In genomic region chr2:127220807-127221527, GRCh38 we compare ENCODE assay signal across 1 cellular context.
TF ChIP-seq lines count a peak whose summit lies in the region.

No MANE protein-coding gene starts in this region.

TF ChIP-seq in K562, 482 proteins besides CTCF, POLR2A, EP300 and RAD21 (continued from another document):
- TF ChIP-seq ZNF609 (CRISPR knock-in tag; IDR thresholded peaks at IDR 0.05; ENCODE audit: borderline replicate concordance) (no peak), ZNF77 (CRISPR knock-in tag; IDR thresholded peaks at IDR 0.05) (no peak), DLX4 (CRISPR knock-in tag; IDR thresholded peaks at IDR 0.05) (no peak), PHF20 (IDR thresholded peaks at IDR 0.05; ENCODE audit: partially characterized antibody) (no peak), HNRNPLL (IDR thresholded peaks at IDR 0.05; ENCODE audit: low read depth, low read length, poor library complexity, severe bottlenecking) (no peak), ZNF143 (CRISPR knock-in tag; IDR thresholded peaks at IDR 0.05) (no peak), BRD4 (IDR thresholded peaks at IDR 0.05) (no peak), SIN3B (IDR thresholded peaks at IDR 0.05; ENCODE audit: low read depth) (no peak), RHOXF2B (CRISPR knock-in tag; conservative IDR thresholded peaks at IDR 0.05) (no peak), AFF1 (IDR thresholded peaks at IDR 0.05; ENCODE audit: low read depth in 1 of 2, partially characterized antibody in 2 of 2) (no peak), ZNF280A (IDR thresholded peaks at IDR 0.05; ENCODE audit: low read depth, partially characterized antibody) (no peak), ZNF175 (CRISPR knock-in tag; IDR thresholded peaks at IDR 0.05; ENCODE audit: low read depth) (no peak), ZNF197 (CRISPR knock-in tag; IDR thresholded peaks at IDR 0.05; ENCODE audit: low read depth) (no peak)
